Comparison of ENCODE assay signal across 9 cellular contexts in genomic region chr12:54526800-54527630, GRCh38. TPM values are rescaled to one million over a fixed set of nuclear protein-coding genes. Genes with fewer than 3 reads are reported as not detected.
DNase-seq lines count a peak whose midpoint lies in the region; ATAC-seq, FAIRE-seq and TF ChIP-seq lines count a peak whose summit lies in the region.
"Had no signal": no experiment of that assay in that cellular context is flagged by ENCODE, and none has a peak within 500 bp of the region (broad histone marks: within the 10 kb centered on the region; RNA-seq: fewer than 3 reads in every experiment).

No MANE protein-coding gene starts in this region.

- H3K4me3 ChIP-seq in BE2C (ENCODE audit: low read depth, low read length) (no peak overlapping the region), GM23338 (no peak overlapping the region), bronchial epithelial cell (ENCODE audit: low read depth, low read length) (no peak overlapping the region), lower lobe of right lung (no peak overlapping the region), testis (no peak overlapping the region)

- no peak overlapping the region for H3K27ac Mint-ChIP-seq in GM23338

- no peaks in the 10 kb centered on the region for H4K20me1 ChIP-seq in GM23338 (replicated peaks; ENCODE audit: insufficient read depth)

- H3K27me3 ChIP-seq in BE2C = peaks cover 43% of the 10 kb centered on the region
- peaks cover under 1% of the 10 kb centered on the region; the same call in 1 of the 2 replicates for H3K27me3 ChIP-seq in GM23338 (ENCODE audit: insufficient read depth)
- peaks cover 12% of the 10 kb centered on the region for H3K27me3 ChIP-seq in bronchial epithelial cell (ENCODE audit: control insufficient read depth, insufficient read depth, low read length)
- H3K27me3 ChIP-seq in lower lobe of right lung (ENCODE audit: low read depth) = no peaks in the 10 kb centered on the region
- no peaks in the 10 kb centered on the region for H3K27me3 ChIP-seq in testis

- no peaks in the 10 kb centered on the region; the same call in 1 of the 2 replicates for H3K9me3 ChIP-seq in BE2C
- H3K9me3 ChIP-seq in lower lobe of right lung = no peaks in the 10 kb centered on the region
- H3K9me3 ChIP-seq in testis = no peaks in the 10 kb centered on the region

- no peaks in the 10 kb centered on the region for H3K79me2 ChIP-seq in GM23338 (replicated peaks; ENCODE audit: insufficient read depth)

- in situ Hi-C loops in SK-MEL-5 (cut with HindIII; ENCODE audit: low pct_unique_long_range_greater_than_20kb, low sequenced_read_pairs) = no loop called here

- no peak for TF ChIP-seq POLR2A in testis (IDR thresholded peaks at IDR 0.05)

- H3K27ac ChIP-seq in GM23338 (ENCODE audit: low read depth) (no peak overlapping the region), lower lobe of right lung (no peak overlapping the region), testis (no peak overlapping the region)

- H3F3A ChIP-seq in GM23338 (replicated peaks; ENCODE audit: low read depth) = no peaks in the 10 kb centered on the region

- no peaks in the 10 kb centered on the region for H3K9me3 Mint-ChIP-seq in GM23338

- peak; percentile 96 for ATAC-seq in GM23338
- peak; percentile 24 to 61 for ATAC-seq in lower lobe of right lung
- no peak for ATAC-seq in GM19455 (IDR thresholded peaks at IDR 0.05; ENCODE audit: unreplicated experiment)
- no peak for ATAC-seq in GM18858 (IDR thresholded peaks at IDR 0.05; ENCODE audit: unreplicated experiment)
- ATAC-seq: left colon had no signal

- intact Hi-C loops in lower lobe of right lung (cut with DNase I) (no loop called here), testis (cut with DNase I; ENCODE audit: low total_unique reads) (no loop called here)

- peak overlapping the region; percentile 17; the same call in 1 of the 2 replicates for H3K4me2 ChIP-seq in GM23338

- no peak overlapping the region for H2AFZ ChIP-seq in GM23338

- DNase-seq in BE2C (peak; percentile 51), GM23338 (ENCODE audit: low spot score) (peak; percentile 93), SK-MEL-5 (ENCODE audit: low read depth, low spot score) (peak; percentile 65), bronchial epithelial cell (ENCODE audit: low read depth) (peak; percentile 55), lower lobe of right lung (no peak), testis (peak; percentile 72)

- TF ChIP-seq CTCF in BE2C (IDR thresholded peaks at IDR 0.05; ENCODE audit: low read depth, low read length) = peak; percentile 79
- TF ChIP-seq CTCF in GM23338 (conservative IDR thresholded peaks at IDR 0.05; ENCODE audit: low read depth in 2 of 2) = peak; percentile 98
- peak; percentile 77 for TF ChIP-seq CTCF in bronchial epithelial cell (IDR thresholded peaks at IDR 0.05; ENCODE audit: insufficient read depth, low read length, severe bottlenecking)
- peak; percentile 38 for TF ChIP-seq CTCF in lower lobe of right lung (IDR thresholded peaks at IDR 0.05)
- peak; percentile 26 to 63 (median 45) for TF ChIP-seq CTCF in testis (IDR thresholded peaks at IDR 0.05)

- H3K4me1 Mint-ChIP-seq in GM23338 = peaks cover 23% of the 10 kb centered on the region

- H3K27me3 Mint-ChIP-seq in GM23338 (ENCODE audit: insufficient read depth, low read depth, poor library complexity) = peaks cover 5% of the 10 kb centered on the region

- WGBS in testis, 2 donors = 44 to 48% methylated on average over 9 of the region's 9 CpGs

- H3K9me2 ChIP-seq in GM23338 (ENCODE audit: insufficient read depth) = no peaks in the 10 kb centered on the region

- no peak overlapping the region for H3K4me3 Mint-ChIP-seq in GM23338

- H3K36me3 Mint-ChIP-seq in GM23338 (ENCODE audit: low read depth) = no peaks in the 10 kb centered on the region

- H3K4me1 ChIP-seq in BE2C (no peaks in the 10 kb centered on the region), GM23338 (ENCODE audit: insufficient read depth) (peaks cover 6% of the 10 kb centered on the region; the same call in 1 of the 2 replicates), lower lobe of right lung (no peaks in the 10 kb centered on the region), testis (no peaks in the 10 kb centered on the region)

- no peaks in the 10 kb centered on the region for H3K36me3 ChIP-seq in BE2C
- no peaks in the 10 kb centered on the region for H3K36me3 ChIP-seq in GM23338 (ENCODE audit: insufficient read depth)
- no peaks in the 10 kb centered on the region for H3K36me3 ChIP-seq in bronchial epithelial cell (ENCODE audit: control insufficient read depth, insufficient read depth, low read length)
- peaks cover 83% of the 10 kb centered on the region for H3K36me3 ChIP-seq in lower lobe of right lung
- no peaks in the 10 kb centered on the region for H3K36me3 ChIP-seq in testis (ENCODE audit: low read depth, missing control alignments)

- FAIRE-seq in bronchial epithelial cell (lab: Jason Lieb, UNC) = no peak

TF ChIP-seq in GM23338, 12 proteins besides CTCF, POLR2A, EP300 and RAD21 (continues in another document):
- TF ChIP-seq EZH2 (IDR thresholded peaks at IDR 0.05; ENCODE audit: low read depth, unreplicated experiment) (no peak), NANOG (IDR thresholded peaks at IDR 0.05; ENCODE audit: borderline replicate concordance) (no peak), JUNB (IDR thresholded peaks at IDR 0.05; ENCODE audit: unreplicated experiment) (no peak), POLR2AphosphoS5 (IDR thresholded peaks at IDR 0.05; ENCODE audit: low read depth) (no peak)

RNA-seq across cellular contexts. Expression of gene PDE1B, which starts 22.4 kb away (rescaled TPM):
- 0.25 TPM for polyA plus RNA-seq in BE2C (2012; ENCODE audit: insufficient read depth, insufficient read length, low read depth)
- total RNA-seq in GM23338 (2014; rRNA removed; shearing (Covaris generic)) = 0.59 and 2.2 TPM in 2 replicates
- polyA plus RNA-seq in GM23338 (2016; fragmentation: Nextera tagmentation; extraction: Ambion mirVana) (0.28 and 0.52 TPM in 2 replicates), testis (ENCODE audit: insufficient read depth, low read depth, low replicate concordance) (5.4 TPM)
- total RNA-seq in SK-MEL-5 (2014; rRNA removed; shearing (Covaris generic)) = 0.08 TPM in 1 of 2 replicates, not detected in the other
- not detected in 2 replicates for polyA plus RNA-seq in SK-MEL-5 (2015; cell fraction: cytosol; rRNA removed)
- 0.42 TPM in 1 of 2 replicates, not detected in the other for polyA plus RNA-seq in SK-MEL-5 (2015; cell fraction: nucleus; rRNA removed)
- total RNA-seq in bronchial epithelial cell (not detected in 2 replicates), lower lobe of right lung (9.1 TPM), testis (1 to 10 TPM; 3.4 to 4.1 TPM)

RNA-seq across cellular contexts. Expression of gene NCKAP1L, which starts 29.5 kb away (rescaled TPM):
- polyA plus RNA-seq in BE2C (2012; ENCODE audit: insufficient read depth, insufficient read length, low read depth) = 0.43 TPM
- not detected in 2 replicates for total RNA-seq in GM23338 (2014; rRNA removed; shearing (Covaris generic))
- 0.12 TPM in 1 of 2 replicates, not detected in the other for polyA plus RNA-seq in GM23338 (2016; fragmentation: Nextera tagmentation; extraction: Ambion mirVana)
- total RNA-seq in SK-MEL-5 (2014; rRNA removed; shearing (Covaris generic)) = not detected in 2 replicates
- polyA plus RNA-seq in SK-MEL-5 (2015; cell fraction: cytosol; rRNA removed) = 0.07 and 0.35 TPM in 2 replicates
- 0.14 and 0.35 TPM in 2 replicates for polyA plus RNA-seq in SK-MEL-5 (2015; cell fraction: nucleus; rRNA removed)
- not detected in 2 replicates for total RNA-seq in bronchial epithelial cell
- 107 TPM for total RNA-seq in lower lobe of right lung
- total RNA-seq in testis = 1 to 10 TPM; 4.0 to 5.0 TPM
- polyA plus RNA-seq in testis (ENCODE audit: insufficient read depth, low read depth, low replicate concordance) = 9.0 TPM

RNA-seq across cellular contexts. Expression of gene GTSF1, which starts 53.6 kb away (rescaled TPM):
- 1.1 TPM for polyA plus RNA-seq in BE2C (2012; ENCODE audit: insufficient read depth, insufficient read length, low read depth)
- total RNA-seq in GM23338 (2014; rRNA removed; shearing (Covaris generic)) = not detected in 2 replicates
- polyA plus RNA-seq in GM23338 (2016; fragmentation: Nextera tagmentation; extraction: Ambion mirVana) (1.3 and 2.3 TPM in 2 replicates), testis (ENCODE audit: insufficient read depth, low read depth, low replicate concordance) (456 TPM)
- total RNA-seq in SK-MEL-5 (2014; rRNA removed; shearing (Covaris generic)) = 0.83 TPM in 1 of 2 replicates, not detected in the other
- 0.17 and 0.48 TPM in 2 replicates for polyA plus RNA-seq in SK-MEL-5 (2015; cell fraction: cytosol; rRNA removed)
- not detected in 2 replicates for polyA plus RNA-seq in SK-MEL-5 (2015; cell fraction: nucleus; rRNA removed)
- total RNA-seq in bronchial epithelial cell (not detected in 2 replicates), lower lobe of right lung (4.5 TPM), testis (100 to 1,000 TPM; 109 to 191 TPM)

Comparison
In these comparisons a context has a peak if more than half of its experiments do, and no peak if none do; other contexts are left out.
1. CTCF ChIP-seq: peak in every context shown above with its lines; median percentile 98 in GM23338; 79 in BE2C; 77 in bronchial epithelial cell; 45 in testis; 38 in lower lobe of right lung.
2. ATAC-seq: peak in GM23338 (single experiment) and lower lobe of right lung (2 of 2); none in GM19455 (single experiment) and GM18858 (single experiment).
3. RNA of gene NCKAP1L, which starts 29.5 kb away (total RNA-seq): 107 TPM in lower lobe of right lung (single experiment); 4.0 to 5.0 TPM in testis, not detected in GM23338, not detected in SK-MEL-5 and not detected in bronchial epithelial cell; every median in the first group is over 10 times any median in the second.
4. RNA of gene GTSF1, which starts 53.6 kb away (total RNA-seq): 109 to 191 TPM in testis; 4.5 TPM in lower lobe of right lung (single experiment), not detected in GM23338, 0.83 TPM in SK-MEL-5 and not detected in bronchial epithelial cell; every median in the first group is over 10 times any median in the second.